9 cellular contexts compared by ENCODE assay signal in the genomic region with DNA sequence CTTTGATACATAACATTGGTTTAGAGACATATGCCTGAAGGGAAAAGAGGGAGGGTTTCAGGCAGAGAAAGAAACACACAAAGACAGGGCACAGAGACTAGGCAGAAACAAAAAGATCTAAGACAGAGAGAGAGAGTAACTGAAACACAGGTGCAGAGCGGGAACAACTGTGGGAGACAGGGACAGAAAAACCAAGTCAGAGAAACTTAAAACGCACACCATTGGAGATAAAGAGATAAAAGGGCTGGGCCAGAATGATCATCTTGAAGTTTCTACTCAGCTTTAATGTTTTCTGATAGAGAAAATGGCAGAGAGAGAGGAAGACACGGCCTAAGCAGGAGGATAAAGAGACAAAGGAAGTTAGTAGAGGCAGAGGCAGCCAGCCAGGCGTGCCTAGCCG. TPM values are rescaled to one million over a fixed set of nuclear protein-coding genes. Genes with fewer than 3 reads are reported as not detected.
DNase-seq lines count a peak whose midpoint lies in the region; ATAC-seq, FAIRE-seq and TF ChIP-seq lines count a peak whose summit lies in the region.
"Had no signal": no experiment of that assay in that cellular context is flagged by ENCODE, and none has a peak within 500 bp of the region (broad histone marks: within the 10 kb centered on the region; RNA-seq: fewer than 3 reads in every experiment).

No MANE protein-coding gene starts in this region.

- peak overlapping the region; percentile 48 to 58 for H3K4me3 ChIP-seq in HCT116 (replicated peaks in 1 of 2; ENCODE audit: low read depth in 1 of 2, low read length in 2 of 2)
- no peak overlapping the region for H3K4me3 ChIP-seq in GM12878
- peak overlapping the region; percentile 60 to 62 for H3K4me3 ChIP-seq in mucosa of rectum (ENCODE audit: low read length in 2 of 2)

- 32% methylated on average over 5 of the region's 5 CpGs for WGBS in GM12878 (ENCODE audit: insufficient coverage, insufficient replicate concordance, low lambda C conversion rate, missing lambda C conversion rate)

- BruUV-seq in HCT116 (replicated peaks; lab: Mats Ljungman, UMichigan) (TSS peak; percentile 34), GM12878 (replicated peaks; lab: Mats Ljungman, UMichigan) (no TSS peak)

- peaks cover 11 to 19% of the 10 kb centered on the region in 2 experiments for H3K4me1 ChIP-seq in HCT116 (ENCODE audit: control insufficient read depth in 1 of 2, insufficient read depth in 2 of 2, low read length in 2 of 2)
- peaks cover 8% of the 10 kb centered on the region for H3K4me1 ChIP-seq in GM12878 (ENCODE audit: control insufficient read depth, insufficient read depth, low read length)
- peaks cover 4 to 10% of the 10 kb centered on the region in 2 donors for H3K4me1 ChIP-seq in mucosa of rectum (ENCODE audit: control insufficient read depth in 2 of 2, insufficient read depth in 2 of 2, low read length in 2 of 2)

- no peaks in the 10 kb centered on the region for H3K27me3 ChIP-seq in HCT116 (ENCODE audit: insufficient read depth, low read length)
- H3K27me3 ChIP-seq in GM12878 (replicated peaks in 1 of 2; ENCODE audit: control insufficient read depth in 2 of 2, insufficient read depth in 2 of 2, low read length in 1 of 2), result no peaks in the 10 kb centered on the region
- H3K27me3 ChIP-seq in mucosa of rectum (ENCODE audit: control insufficient read depth in 2 of 2, insufficient read depth in 2 of 2, low read length in 2 of 2), result no peaks in the 10 kb centered on the region

- SMC1A ChIA-PET in GM12878 (lab: Charles Lee; ENCODE audit: uncharacterized antibody, unreplicated experiment), result interaction anchor here (1.5 to 3.8 kb wide), 2 partner anchors 13 to 29 kb away, joined by 3 to 13 read pairs; no protein-coding TSS in a partner anchor

- H3K79me2 ChIP-seq in HCT116 (ENCODE audit: insufficient read depth, low read length), result no peaks in the 10 kb centered on the region
- H3K79me2 ChIP-seq in GM12878 (ENCODE audit: control insufficient read depth, insufficient read depth, low read length), result no peaks in the 10 kb centered on the region

- H3K4me2 ChIP-seq in HCT116 (ENCODE audit: low read length) (peak overlapping the region; percentile 86), GM12878 (ENCODE audit: control insufficient read depth, insufficient read depth) (peak overlapping the region; percentile 94)

- in situ Hi-C loops in GM12878 (cut with MboI), result no loop called here

- intact Hi-C loops in HCT116 (cut with micrococcal nuclease) (loop anchor here (1.0 to 10.0 kb wide), 5 partner anchors 21 to 1042 kb away; no protein-coding TSS in a partner anchor), GM12878 (cut with micrococcal nuclease; ENCODE audit: unreplicated experiment) (no loop called here)

- FAIRE-seq in GM12878 (lab: Jason Lieb, UNC), result no peak

- RAD21 ChIA-PET in HCT116 (lab: Charles Lee; ENCODE audit: low non-redundant PET in 1 of 2, low total read pairs in 2 of 2, uncharacterized antibody in 2 of 2, unreplicated experiment in 2 of 2), result interaction anchor here in 1 of 2 experiments (0.6 to 1.3 kb wide), 3 partner anchors 133 to 551 kb away, joined by 3 to 7 read pairs (median 4); no protein-coding TSS in a partner anchor
- RAD21 ChIA-PET in GM12878 (lab: Charles Lee; ENCODE audit: unreplicated experiment), result interaction anchor here (1.3 kb wide), 1 partner anchor 181 kb away, joined by 5 read pairs; no protein-coding TSS in a partner anchor

- no peaks in the 10 kb centered on the region for H3K9me2 ChIP-seq in HCT116 (ENCODE audit: insufficient read depth)

- H4K20me1 ChIP-seq in HCT116 (ENCODE audit: insufficient read depth) (no peaks in the 10 kb centered on the region), GM12878 (ENCODE audit: control insufficient read depth, insufficient read depth) (no peaks in the 10 kb centered on the region; the same call in 1 of the 2 replicates)

- TF ChIP-seq EP300 in GM12878 (IDR thresholded peaks at IDR 0.05; ENCODE audit: borderline replicate concordance in 1 of 2, control insufficient read depth in 1 of 2, low read depth in 2 of 2, low read length in 2 of 2), result no peak

- no peak overlapping the region for H2AFZ ChIP-seq in HCT116 (ENCODE audit: low read depth, low read length, poor library complexity, severe bottlenecking)
- peak overlapping the region; percentile 91 for H2AFZ ChIP-seq in GM12878 (ENCODE audit: control insufficient read depth, low read depth, low read length)

- DNase-seq in HCT116 (ENCODE audit: low read depth, low spot score) (no peak), GM12878 (ENCODE audit: low read depth, low spot score) (no peak), NCI-H446 treated with DMSO at 0.1 percent for 48 hours (lab: John Stamatoyannopoulos, UW) (no peak)

- POLR2A ChIA-PET in HCT116 (lab: Charles Lee), result interaction anchor here (1.0 to 1.4 kb wide), 2 partner anchors 9 to 133 kb away, joined by 3 to 5 read pairs; no protein-coding TSS in a partner anchor
- POLR2A ChIA-PET in GM12878 (lab: Charles Lee), result no interaction called here

- TF ChIP-seq POLR2A in HCT116 (IDR thresholded peaks at IDR 0.05; ENCODE audit: borderline replicate concordance, extremely low read depth, insufficient read depth, insufficient read length) (no peak), GM12878 (IDR thresholded peaks at IDR 0.05; ENCODE audit: low read depth, low read length) (no peak)

- H3K9ac ChIP-seq in HCT116 (ENCODE audit: low read length), result peak overlapping the region; percentile 46
- peak overlapping the region; percentile 50 for H3K9ac ChIP-seq in GM12878 (ENCODE audit: control insufficient read depth, insufficient read depth, low read length)
- peak overlapping the region; percentile 0 to 73 for H3K9ac ChIP-seq in mucosa of rectum (ENCODE audit: low read depth in 1 of 2, low read length in 2 of 2)

- TF ChIP-seq CTCF in 22Rv1 (IDR thresholded peaks at IDR 0.05), result no peak
- no peak for TF ChIP-seq CTCF in HCT116 (IDR thresholded peaks at IDR 0.05 in 2 of 3, conservative IDR thresholded peaks at IDR 0.05 in 1 of 3; ENCODE audit: borderline replicate concordance in 1 of 3, insufficient read depth in 1 of 3, low read depth in 2 of 3, low read length in 2 of 3)
- TF ChIP-seq CTCF in GM12878 (IDR thresholded peaks at IDR 0.05 in 2 of 3, conservative IDR thresholded peaks at IDR 0.05 in 1 of 3; ENCODE audit: control insufficient read depth in 2 of 3, extremely low read depth in 1 of 3, insufficient read depth in 1 of 3, low read depth in 3 of 3, low read length in 3 of 3), result no peak

- H3K9me3 ChIP-seq in HCT116 (ENCODE audit: control insufficient read depth in 1 of 2, insufficient read depth in 1 of 2, low read depth in 1 of 2, low read length in 2 of 2) (no peaks in the 10 kb centered on the region), GM12878 (replicated peaks; ENCODE audit: control insufficient read depth, insufficient read depth, low read length) (no peaks in the 10 kb centered on the region), mucosa of rectum (ENCODE audit: control insufficient read depth in 2 of 2, low read length in 2 of 2) (no peaks in the 10 kb centered on the region)

- H3K36me3 ChIP-seq in HCT116 (ENCODE audit: control insufficient read depth in 1 of 2, insufficient read depth in 2 of 2, low read length in 2 of 2) (no peaks in the 10 kb centered on the region), GM12878 (ENCODE audit: control insufficient read depth in 2 of 2, insufficient read depth in 2 of 2, low read length in 1 of 2) (no peaks in the 10 kb centered on the region), mucosa of rectum (ENCODE audit: control insufficient read depth in 2 of 2, insufficient read depth in 2 of 2, low read length in 2 of 2) (no peaks in the 10 kb centered on the region)

- CTCF ChIA-PET in HCT116 (lab: Charles Lee) (interaction anchor here (0.7 to 2.8 kb wide), 15 partner anchors 9 to 699 kb away, joined by 3 to 25 read pairs (median 6); partner anchors contain the start of genes NFYA and UNC5CL), GM12878 (lab: Yijun Ruan, JAX) (interaction anchor here (0.7 to 5.2 kb wide), 16 partner anchors 8 to 1679 kb away, joined by 3 to 57 read pairs (median 8); partner anchors contain the start of gene UNC5CL)

- no peak for TF ChIP-seq RAD21 in HCT116 (IDR thresholded peaks at IDR 0.05; ENCODE audit: low read depth)
- TF ChIP-seq RAD21 in GM12878 (IDR thresholded peaks at IDR 0.05; ENCODE audit: insufficient read depth, low read depth, low read length), result no peak

- H3K27ac ChIP-seq in 22Rv1, result peak overlapping the region; percentile 35
- H3K27ac ChIP-seq in HCT116 (ENCODE audit: low read depth, low read length), result no peak overlapping the region
- H3K27ac ChIP-seq in GM12878 (ENCODE audit: control insufficient read depth, insufficient read depth), result no peak overlapping the region
- H3K27ac ChIP-seq in mucosa of rectum (ENCODE audit: low read depth in 2 of 2, low read length in 2 of 2), result no peak overlapping the region

- ATAC-seq in HCT116 (no peak), GM12878 (no peak), HG03175 (IDR thresholded peaks at IDR 0.05; ENCODE audit: unreplicated experiment) (no peak), GM21737 (IDR thresholded peaks at IDR 0.05; ENCODE audit: unreplicated experiment) (no peak), HG03469 (IDR thresholded peaks at IDR 0.05; ENCODE audit: unreplicated experiment) (no peak)

RNA-seq across cellular contexts. Expression of gene UNC5CL, which starts 11.8 kb away (rescaled TPM):
- total RNA-seq in HCT116 (2021; ENCODE audit: unreplicated experiment) (2.2 TPM), GM12878 (2014; rRNA removed) (0.93 and 0.96 TPM in 2 replicates), GM12878 (2014; rRNA removed; fragmentation: Illumina TruSeq; extraction: Trizol) (0.28 and 0.31 TPM in 2 replicates), GM12878 (2021) (0.48 and 0.74 TPM in 2 replicates)
- polyA plus RNA-seq in HCT116 (2012), result 1.9 and 2.0 TPM in 2 replicates
- 5.3 and 6.0 TPM in 2 replicates for total RNA-seq in GM12878 (2013; cell fraction: nucleolus; rRNA removed)
- 1.1 TPM for polyA plus RNA-seq in GM12878 (2011; ENCODE audit: low read depth)
- polyA plus RNA-seq in GM12878 (2011; rRNA removed) (1.2 and 1.6 TPM in 2 replicates), GM12878 (2014; fragmentation: Illumina TruSeq; extraction: Trizol) (0.32 and 0.46 TPM in 2 replicates), GM12878 (2014; fragmentation: Nextera tagmentation; extraction: Ambion mirVana) (under 1 TPM in 1 of 2 experiments, not detected in 1; 0.11 TPM), GM12878 (2014; rRNA removed) (0.74 and 0.96 TPM in 2 replicates), GM12878 (2016; fragmentation: Nextera tagmentation; extraction: Ambion mirVana) (under 1 TPM; 0.11 to 0.37 TPM)
- polyA plus RNA-seq in GM12878 (2011; cell fraction: cytosol; rRNA removed), result 0.70 and 0.87 TPM in 2 replicates
- polyA plus RNA-seq in GM12878 (2011; cell fraction: nucleus; rRNA removed), result 12.0 and 12.9 TPM in 2 replicates
- 2.3 TPM in 2 replicates for polyA plus RNA-seq in GM12878 (2012)
- 0.37 and 0.62 TPM in 2 replicates for polyA minus RNA-seq in GM12878 (2011; rRNA and poly(A)+ RNA removed)
- polyA minus RNA-seq in GM12878 (2011; cell fraction: cytosol; rRNA and poly(A)+ RNA removed), result not detected in 2 replicates
- 1.2 and 1.9 TPM in 2 replicates for polyA minus RNA-seq in GM12878 (2011; cell fraction: nucleus; rRNA and poly(A)+ RNA removed)

RNA-seq across cellular contexts. Expression of gene TSPO2, which starts 15.0 kb away (rescaled TPM):
- not detected for total RNA-seq in HCT116 (2021; ENCODE audit: unreplicated experiment)
- polyA plus RNA-seq in HCT116 (2012), result 0.20 and 0.55 TPM in 2 replicates
- total RNA-seq in GM12878 (2013; cell fraction: nucleolus; rRNA removed), result not detected in 2 replicates
- total RNA-seq in GM12878 (2014; rRNA removed), result not detected in 2 replicates
- total RNA-seq in GM12878 (2014; rRNA removed; fragmentation: Illumina TruSeq; extraction: Trizol), result not detected in 2 replicates
- not detected in 2 replicates for total RNA-seq in GM12878 (2021)
- polyA plus RNA-seq in GM12878 (2011; ENCODE audit: low read depth), result not detected
- not detected in 2 replicates for polyA plus RNA-seq in GM12878 (2011; rRNA removed)
- not detected in 2 replicates for polyA plus RNA-seq in GM12878 (2011; cell fraction: cytosol; rRNA removed)
- polyA plus RNA-seq in GM12878 (2011; cell fraction: nucleus; rRNA removed), result not detected in 2 replicates
- polyA plus RNA-seq in GM12878 (2012), result 0.18 TPM in 1 of 2 replicates, not detected in the other
- not detected in 2 replicates for polyA plus RNA-seq in GM12878 (2014; fragmentation: Illumina TruSeq; extraction: Trizol)
- not detected for polyA plus RNA-seq in GM12878 (2014; fragmentation: Nextera tagmentation; extraction: Ambion mirVana)
- polyA plus RNA-seq in GM12878 (2014; rRNA removed), result not detected in 2 replicates
- polyA plus RNA-seq in GM12878 (2016; fragmentation: Nextera tagmentation; extraction: Ambion mirVana), result not detected
- not detected in 2 replicates for polyA minus RNA-seq in GM12878 (2011; rRNA and poly(A)+ RNA removed)
- not detected in 2 replicates for polyA minus RNA-seq in GM12878 (2011; cell fraction: cytosol; rRNA and poly(A)+ RNA removed)
- not detected in 2 replicates for polyA minus RNA-seq in GM12878 (2011; cell fraction: nucleus; rRNA and poly(A)+ RNA removed)
- total RNA-seq: T-helper 1 cell treated with Interleukin-12 subunit alpha and Interleukin-12 subunit beta and Interleukin-4 antibody, amounts not matched to agents 30 ng/mL and 1 ng/mL, for 36 hours had no signal

RNA-seq across cellular contexts. Expression of gene APOBEC2, which starts 25.8 kb away (rescaled TPM):
- total RNA-seq in HCT116 (2021; ENCODE audit: unreplicated experiment) (not detected), GM12878 (2014; rRNA removed) (not detected in 2 replicates), GM12878 (2014; rRNA removed; fragmentation: Illumina TruSeq; extraction: Trizol) (not detected in 2 replicates), GM12878 (2021) (not detected in 2 replicates)
- polyA plus RNA-seq in HCT116 (2012), result 0.16 and 0.19 TPM in 2 replicates
- not detected in 2 replicates for total RNA-seq in GM12878 (2013; cell fraction: nucleolus; rRNA removed)
- 0.34 TPM for polyA plus RNA-seq in GM12878 (2011; ENCODE audit: low read depth)
- polyA plus RNA-seq in GM12878 (2011; rRNA removed) (not detected in 2 replicates), GM12878 (2014; fragmentation: Illumina TruSeq; extraction: Trizol) (not detected in 2 replicates), GM12878 (2014; fragmentation: Nextera tagmentation; extraction: Ambion mirVana) (1 to 10 TPM in 1 of 2 experiments, under 1 TPM in 1; 0.11 to 1.4 TPM), GM12878 (2014; rRNA removed) (not detected in 2 replicates), GM12878 (2016; fragmentation: Nextera tagmentation; extraction: Ambion mirVana) (1 to 10 TPM in 1 of 2 experiments, under 1 TPM in 1; 0.71 to 1.0 TPM)
- not detected in 2 replicates for polyA plus RNA-seq in GM12878 (2011; cell fraction: cytosol; rRNA removed)
- not detected in 2 replicates for polyA plus RNA-seq in GM12878 (2011; cell fraction: nucleus; rRNA removed)
- 0.37 and 0.39 TPM in 2 replicates for polyA plus RNA-seq in GM12878 (2012)
- not detected in 2 replicates for polyA minus RNA-seq in GM12878 (2011; rRNA and poly(A)+ RNA removed)
- not detected in 2 replicates for polyA minus RNA-seq in GM12878 (2011; cell fraction: cytosol; rRNA and poly(A)+ RNA removed)
- polyA minus RNA-seq in GM12878 (2011; cell fraction: nucleus; rRNA and poly(A)+ RNA removed), result not detected in 2 replicates
- total RNA-seq: T-helper 1 cell treated with Interleukin-12 subunit alpha and Interleukin-12 subunit beta and Interleukin-4 antibody, amounts not matched to agents 30 ng/mL and 1 ng/mL, for 36 hours had no signal

RNA-seq across cellular contexts. Expression of gene OARD1, which starts 44.9 kb away (rescaled TPM):
- total RNA-seq in HCT116 (2021; ENCODE audit: unreplicated experiment) (28.7 TPM), GM12878 (2014; rRNA removed) (19.0 and 23.3 TPM in 2 replicates), GM12878 (2014; rRNA removed; fragmentation: Illumina TruSeq; extraction: Trizol) (35.2 and 36.1 TPM in 2 replicates), GM12878 (2021) (23.7 and 29.9 TPM in 2 replicates)
- 21.4 and 26.1 TPM in 2 replicates for polyA plus RNA-seq in HCT116 (2012)
- total RNA-seq in GM12878 (2013; cell fraction: nucleolus; rRNA removed), result 75.9 and 89.2 TPM in 2 replicates
- polyA plus RNA-seq in GM12878 (2011; ENCODE audit: low read depth), result 42.1 TPM
- polyA plus RNA-seq in GM12878 (2011; rRNA removed) (43.4 and 64.9 TPM in 2 replicates), GM12878 (2014; fragmentation: Illumina TruSeq; extraction: Trizol) (43.8 and 51.6 TPM in 2 replicates), GM12878 (2014; fragmentation: Nextera tagmentation; extraction: Ambion mirVana) (10 to 100 TPM; 43.9 to 49.1 TPM), GM12878 (2014; rRNA removed) (29.5 and 35.5 TPM in 2 replicates), GM12878 (2016; fragmentation: Nextera tagmentation; extraction: Ambion mirVana) (10 to 100 TPM; 56.9 to 63.5 TPM)
- 12.5 and 12.8 TPM in 2 replicates for polyA plus RNA-seq in GM12878 (2011; cell fraction: cytosol; rRNA removed)
- 21.9 and 27.5 TPM in 2 replicates for polyA plus RNA-seq in GM12878 (2011; cell fraction: nucleus; rRNA removed)
- 39.4 and 41.6 TPM in 2 replicates for polyA plus RNA-seq in GM12878 (2012)
- polyA minus RNA-seq in GM12878 (2011; rRNA and poly(A)+ RNA removed), result 16.8 and 19.7 TPM in 2 replicates
- 4.2 and 5.1 TPM in 2 replicates for polyA minus RNA-seq in GM12878 (2011; cell fraction: cytosol; rRNA and poly(A)+ RNA removed)
- 30.6 and 34.3 TPM in 2 replicates for polyA minus RNA-seq in GM12878 (2011; cell fraction: nucleus; rRNA and poly(A)+ RNA removed)

RNA-seq across cellular contexts. Expression of gene NFYA, which starts 45.5 kb away (rescaled TPM):
- 28.7 TPM for total RNA-seq in HCT116 (2021; ENCODE audit: unreplicated experiment)
- polyA plus RNA-seq in HCT116 (2012), result 26.1 and 32.4 TPM in 2 replicates
- 28.2 and 29.1 TPM in 2 replicates for total RNA-seq in GM12878 (2013; cell fraction: nucleolus; rRNA removed)
- 20.4 and 23.6 TPM in 2 replicates for total RNA-seq in GM12878 (2014; rRNA removed)
- 18.5 and 20.1 TPM in 2 replicates for total RNA-seq in GM12878 (2014; rRNA removed; fragmentation: Illumina TruSeq; extraction: Trizol)
- 25.6 and 27.4 TPM in 2 replicates for total RNA-seq in GM12878 (2021)
- polyA plus RNA-seq in GM12878 (2011; ENCODE audit: low read depth), result 19.4 TPM
- polyA plus RNA-seq in GM12878 (2011; rRNA removed), result 14.6 and 19.4 TPM in 2 replicates
- polyA plus RNA-seq in GM12878 (2011; cell fraction: cytosol; rRNA removed), result 20.6 and 21.1 TPM in 2 replicates
- 15.6 and 18.0 TPM in 2 replicates for polyA plus RNA-seq in GM12878 (2011; cell fraction: nucleus; rRNA removed)
- polyA plus RNA-seq in GM12878 (2012), result 20.1 and 25.7 TPM in 2 replicates
- 35.3 and 36.5 TPM in 2 replicates for polyA plus RNA-seq in GM12878 (2014; fragmentation: Illumina TruSeq; extraction: Trizol)
- polyA plus RNA-seq in GM12878 (2014; fragmentation: Nextera tagmentation; extraction: Ambion mirVana), result 1 to 10 TPM; 6.4 to 7.3 TPM
- 25.7 and 30.0 TPM in 2 replicates for polyA plus RNA-seq in GM12878 (2014; rRNA removed)
- polyA plus RNA-seq in GM12878 (2016; fragmentation: Nextera tagmentation; extraction: Ambion mirVana), result 10 to 100 TPM; 17.4 to 18.9 TPM
- polyA minus RNA-seq in GM12878 (2011; rRNA and poly(A)+ RNA removed), result 53.8 and 60.6 TPM in 2 replicates
- 11.0 and 20.4 TPM in 2 replicates for polyA minus RNA-seq in GM12878 (2011; cell fraction: cytosol; rRNA and poly(A)+ RNA removed)
- polyA minus RNA-seq in GM12878 (2011; cell fraction: nucleus; rRNA and poly(A)+ RNA removed), result 10.4 and 16.3 TPM in 2 replicates
